Comparison of ENCODE assay signal across 8 cellular contexts in genomic region chr1:206557636-206558473, GRCh38. TPM values are rescaled to one million over a fixed set of nuclear protein-coding genes. Genes with fewer than 3 reads are reported as not detected.
DNase-seq lines count a peak whose midpoint lies in the region; ATAC-seq lines count a peak whose summit lies in the region.

No MANE protein-coding gene starts in this region.

- peaks cover 54% of the 10 kb centered on the region for H3K36me3 Mint-ChIP-seq in activated naive CD4-positive, alpha-beta T cell treated with anti-CD3 and anti-CD28 coated beads, Interleukin-2, amount 10 ng/mL, durations not matched to agents 7 days and 5 days

- H3K4me1 Mint-ChIP-seq in activated naive CD4-positive, alpha-beta T cell treated with anti-CD3 and anti-CD28 coated beads, Interleukin-2, amount 10 ng/mL, durations not matched to agents 7 days and 5 days = peaks cover 72% of the 10 kb centered on the region

- H3K27me3 Mint-ChIP-seq in activated naive CD4-positive, alpha-beta T cell treated with anti-CD3 and anti-CD28 coated beads, Interleukin-2, amount 10 ng/mL, durations not matched to agents 7 days and 5 days = no peaks in the 10 kb centered on the region

- DNase-seq in M059J (ENCODE audit: low read depth) = peak; percentile 76
- DNase-seq in activated naive CD4-positive, alpha-beta T cell treated with anti-CD3 and anti-CD28 coated beads, Interleukin-2, amount 10 ng/mL, durations not matched to agents 7 days and 5 days = peak; percentile 56
- peak; percentile 42 for DNase-seq in stimulated activated naive CD8-positive, alpha-beta T cell treated with anti-CD3 and anti-CD28 coated beads, Interleukin-15, Interleukin-2, amounts not matched to agents 100 U/mL and 50 U/mL, for 24 hours
- DNase-seq in epidermal melanocyte (ENCODE audit: insufficient read length, low spot score) = no peak

- H3K4me3 ChIP-seq in iPS-20b (ENCODE audit: low read length) = peak overlapping the region; percentile 70

- H3K9me3 Mint-ChIP-seq in activated naive CD4-positive, alpha-beta T cell treated with anti-CD3 and anti-CD28 coated beads, Interleukin-2, amount 10 ng/mL, durations not matched to agents 7 days and 5 days = no peaks in the 10 kb centered on the region

- no peak overlapping the region for H3K27ac ChIP-seq in iPS-20b (ENCODE audit: low read length)

- peak overlapping the region; percentile 86 for H3K4me3 Mint-ChIP-seq in activated naive CD4-positive, alpha-beta T cell treated with anti-CD3 and anti-CD28 coated beads, Interleukin-2, amount 10 ng/mL, durations not matched to agents 7 days and 5 days

- no peaks in the 10 kb centered on the region for H3K36me3 ChIP-seq in ES-I3 (ENCODE audit: insufficient read depth, low read length)
- no peaks in the 10 kb centered on the region for H3K36me3 ChIP-seq in iPS-20b (ENCODE audit: insufficient read depth, low read depth, low read length)

- H3K27ac Mint-ChIP-seq in activated naive CD4-positive, alpha-beta T cell treated with anti-CD3 and anti-CD28 coated beads, Interleukin-2, amount 10 ng/mL, durations not matched to agents 7 days and 5 days = peak overlapping the region; percentile 93

- H3K9me3 ChIP-seq in ES-I3 (ENCODE audit: control insufficient read depth, insufficient read depth, low read length) = no peaks in the 10 kb centered on the region
- H3K9me3 ChIP-seq in iPS-20b (ENCODE audit: insufficient read depth, low read depth, low read length) = no peaks in the 10 kb centered on the region

- H3K9ac ChIP-seq in ES-I3 (ENCODE audit: low read depth, low read length) = peak overlapping the region; percentile 58; the same call in 1 of the 2 replicates
- H3K9ac ChIP-seq in iPS-20b (ENCODE audit: low read depth, low read length) = peak overlapping the region; percentile 45; the same call in 1 of the 2 replicates

- no peak for ATAC-seq in stimulated activated naive CD8-positive, alpha-beta T cell treated with anti-CD3 and anti-CD28 coated beads, Interleukin-15, Interleukin-2, amounts not matched to agents 100 U/mL and 50 U/mL, for 24 hours
- ATAC-seq in HG02678 (IDR thresholded peaks at IDR 0.05; ENCODE audit: unreplicated experiment) = no peak
- ATAC-seq in GM18519 (IDR thresholded peaks at IDR 0.05; ENCODE audit: low FRiP score, unreplicated experiment) = no peak

- H3K4me1 ChIP-seq in ES-I3 (ENCODE audit: insufficient read depth, low read length) (peaks cover 8% of the 10 kb centered on the region; the same call in 1 of the 2 replicates), iPS-20b (ENCODE audit: insufficient read depth, low read length) (peaks cover 9% of the 10 kb centered on the region; the same call in 1 of the 2 replicates)

- peaks cover 50% of the 10 kb centered on the region for H3K27me3 ChIP-seq in iPS-20b (ENCODE audit: insufficient read depth, low read length)

- CTCF ChIA-PET in activated naive CD4-positive, alpha-beta T cell treated with anti-CD3 and anti-CD28 coated beads, Interleukin-2, amount 10 ng/mL, durations not matched to agents 7 days and 5 days (lab: Charles Lee) = interaction anchor here (1.2 to 19.4 kb wide), 2 partner anchors 11 to 23 kb away, joined by 4 to 414 read pairs; no protein-coding TSS in a partner anchor

RNA-seq across cellular contexts. Expression of gene RASSF5, which starts 50.5 kb away (rescaled TPM):
- total RNA-seq in M059J (2014; rRNA removed; shearing (Covaris generic)) = 1.6 and 4.1 TPM in 2 replicates

RNA-seq across cellular contexts. Expression of gene EIF2D, which starts 54.4 kb away (rescaled TPM):
- total RNA-seq in M059J (2014; rRNA removed; shearing (Covaris generic)) = 34.7 and 39.0 TPM in 2 replicates
